8 cellular contexts compared by ENCODE assay signal in the genomic region with DNA sequence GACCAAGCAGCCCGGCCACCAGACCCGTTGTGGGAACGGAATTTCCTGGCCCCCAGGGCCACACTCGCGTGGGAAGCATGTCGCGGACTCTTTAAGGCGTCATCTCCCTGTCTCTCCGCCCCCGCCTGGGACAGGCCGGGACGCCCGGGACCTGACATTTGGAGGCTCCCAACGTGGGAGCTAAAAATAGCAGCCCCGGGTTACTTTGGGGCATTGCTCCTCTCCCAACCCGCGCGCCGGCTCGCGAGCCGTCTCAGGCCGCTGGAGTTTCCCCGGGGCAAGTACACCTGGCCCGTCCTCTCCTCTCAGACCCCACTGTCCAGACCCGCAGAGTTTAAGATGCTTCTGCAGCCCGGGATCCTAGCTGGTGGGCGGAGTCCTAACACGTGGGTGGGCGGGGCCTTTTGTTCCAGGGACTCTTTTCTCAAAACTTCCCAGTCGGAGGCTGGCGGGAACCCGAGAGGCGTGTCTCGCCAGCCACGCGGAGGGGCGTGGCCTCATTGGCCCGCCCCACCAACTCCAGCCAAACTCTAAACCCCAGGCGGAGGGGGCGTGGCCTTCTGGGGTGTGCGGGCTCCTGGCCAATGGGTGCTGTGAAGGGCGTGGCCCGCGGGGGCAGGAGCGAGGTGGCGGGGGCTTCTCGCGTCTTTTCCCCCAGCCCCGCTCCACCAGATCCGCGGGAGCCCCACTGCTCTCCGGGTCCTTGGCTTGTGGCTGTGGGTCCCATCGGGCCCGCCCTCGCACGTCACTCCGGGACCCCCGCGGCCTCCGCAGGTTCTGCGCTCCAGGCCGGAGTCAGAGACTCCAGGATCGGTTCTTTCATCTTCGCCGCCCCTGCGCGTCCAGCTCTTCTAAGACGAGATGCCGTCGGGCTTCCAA. TPM values are rescaled to one million over a fixed set of nuclear protein-coding genes. Genes with fewer than 3 reads are reported as not detected.
DNase-seq lines count a peak whose midpoint lies in the region; ATAC-seq and TF ChIP-seq lines count a peak whose summit lies in the region.

A gene (plus strand): TSS at position 645 of the 879 bp plus-strand sequence. CDS start 217 bp downstream, at position 862.

- peak within 1 kb of the TSS in 2 of 3 donors; percentile 53 to 83 for H3K27ac Mint-ChIP-seq in IgD-negative memory B cell
- no peak within 1 kb of the TSS for H3K27ac Mint-ChIP-seq in natural killer cell treated with Interleukin-12 subunit alpha and Interleukin-12 subunit beta and Interleukin-15 and Interleukin-18, amount 100 ng/mL, for 72 hours
- peak within 1 kb of the TSS; percentile 89 for H3K27ac Mint-ChIP-seq in stimulated activated naive B cell treated with anti-CD40 and anti-IgM and Interleukin-4, amounts not matched to agents 10 μg/mL and 1 μg/mL and 100 μg/mL, for 72 hours

- H3K36me3 Mint-ChIP-seq in IgD-negative memory B cell, result no peaks in the 10 kb centered on the region
- H3K36me3 Mint-ChIP-seq in natural killer cell treated with Interleukin-12 subunit alpha and Interleukin-12 subunit beta and Interleukin-15 and Interleukin-18, amount 100 ng/mL, for 72 hours, result no peaks in the 10 kb centered on the region
- no peaks in the 10 kb centered on the region for H3K36me3 Mint-ChIP-seq in stimulated activated naive B cell treated with anti-CD40 and anti-IgM and Interleukin-4, amounts not matched to agents 10 μg/mL and 1 μg/mL and 100 μg/mL, for 72 hours

- H3K27ac ChIP-seq in RWPE2 (ENCODE audit: poor library complexity, severe bottlenecking), result peak within 1 kb of the TSS; percentile 41

- H3K9me3 ChIP-seq in RWPE2 (ENCODE audit: severe bottlenecking), result no peaks in the 10 kb centered on the region

- H3K4me3 Mint-ChIP-seq in IgD-negative memory B cell, result peak within 1 kb of the TSS; percentile 69 to 95 (median 88)
- H3K4me3 Mint-ChIP-seq in natural killer cell treated with Interleukin-12 subunit alpha and Interleukin-12 subunit beta and Interleukin-15 and Interleukin-18, amount 100 ng/mL, for 72 hours, result peak within 1 kb of the TSS; percentile 78
- H3K4me3 Mint-ChIP-seq in stimulated activated naive B cell treated with anti-CD40 and anti-IgM and Interleukin-4, amounts not matched to agents 10 μg/mL and 1 μg/mL and 100 μg/mL, for 72 hours, result peak within 1 kb of the TSS; percentile 83 to 88

- H3K9me3 Mint-ChIP-seq in IgD-negative memory B cell, result peaks cover 0 to 1% (median 0%) of the 10 kb centered on the region in 3 donors
- H3K9me3 Mint-ChIP-seq in natural killer cell treated with Interleukin-12 subunit alpha and Interleukin-12 subunit beta and Interleukin-15 and Interleukin-18, amount 100 ng/mL, for 72 hours, result no peaks in the 10 kb centered on the region
- no peaks in the 10 kb centered on the region for H3K9me3 Mint-ChIP-seq in stimulated activated naive B cell treated with anti-CD40 and anti-IgM and Interleukin-4, amounts not matched to agents 10 μg/mL and 1 μg/mL and 100 μg/mL, for 72 hours

- no peaks in the 10 kb centered on the region for H3K27me3 ChIP-seq in RWPE2 (ENCODE audit: insufficient read depth, poor library complexity, severe bottlenecking)

- H3K4me1 Mint-ChIP-seq in IgD-negative memory B cell, result peaks cover 9 to 11% (median 9%) of the 10 kb centered on the region in 3 donors
- peaks cover 21 to 26% of the 10 kb centered on the region in 2 donors for H3K4me1 Mint-ChIP-seq in natural killer cell treated with Interleukin-12 subunit alpha and Interleukin-12 subunit beta and Interleukin-15 and Interleukin-18, amount 100 ng/mL, for 72 hours (ENCODE audit: low read depth in 2 of 2)
- peaks cover 25 to 30% of the 10 kb centered on the region in 2 donors for H3K4me1 Mint-ChIP-seq in stimulated activated naive B cell treated with anti-CD40 and anti-IgM and Interleukin-4, amounts not matched to agents 10 μg/mL and 1 μg/mL and 100 μg/mL, for 72 hours

- no peak for TF ChIP-seq CTCF in RWPE2 (IDR thresholded peaks at IDR 0.05; ENCODE audit: poor library complexity, severe bottlenecking)
- no peak for TF ChIP-seq CTCF in fibroblast of pulmonary artery (IDR thresholded peaks at IDR 0.05; ENCODE audit: low read length, missing control alignments)

- peaks cover 7% of the 10 kb centered on the region for H3K4me1 ChIP-seq in RWPE2 (ENCODE audit: insufficient read depth, poor library complexity, severe bottlenecking)

- H3K27me3 Mint-ChIP-seq in IgD-negative memory B cell, result peaks cover 26% of the 10 kb centered on the region
- peaks cover 7 to 12% of the 10 kb centered on the region in 2 donors for H3K27me3 Mint-ChIP-seq in natural killer cell treated with Interleukin-12 subunit alpha and Interleukin-12 subunit beta and Interleukin-15 and Interleukin-18, amount 100 ng/mL, for 72 hours
- H3K27me3 Mint-ChIP-seq in stimulated activated naive B cell treated with anti-CD40 and anti-IgM and Interleukin-4, amounts not matched to agents 10 μg/mL and 1 μg/mL and 100 μg/mL, for 72 hours, result peaks cover 34 to 41% of the 10 kb centered on the region in 2 donors

- H3K4me3 ChIP-seq in RWPE2 (ENCODE audit: severe bottlenecking) (peak within 1 kb of the TSS; percentile 43), fibroblast of pulmonary artery (replicated peaks; ENCODE audit: low read depth, low read length) (peak within 1 kb of the TSS; percentile 51)

- ATAC-seq in GM19023 (IDR thresholded peaks at IDR 0.05; ENCODE audit: unreplicated experiment) (peak; percentile 54), RWPE2 (ENCODE audit: low read depth) (peak; percentile 58)
- peak; percentile 90 to 93 for ATAC-seq in natural killer cell treated with Interleukin-12 subunit alpha and Interleukin-12 subunit beta and Interleukin-15 and Interleukin-18, amount 100 ng/mL, for 72 hours
- peak; percentile 77 to 86 for ATAC-seq in stimulated activated naive B cell treated with anti-CD40 and anti-IgM and Interleukin-4, amounts not matched to agents 10 μg/mL and 1 μg/mL and 100 μg/mL, for 72 hours (replicated peaks)

- peak; percentile 99 for DNase-seq in AG08396 (ENCODE audit: low spot score)
- DNase-seq in RWPE2 (ENCODE audit: low spot score), result peak; percentile 95
- peak; percentile 43 for DNase-seq in activated gamma-delta T cell (lab: John Stamatoyannopoulos, UW)
- peak; percentile 95 for DNase-seq in fibroblast of pulmonary artery (ENCODE audit: low read depth)
- peak; percentile 90 for DNase-seq in natural killer cell treated with Interleukin-12 subunit alpha and Interleukin-12 subunit beta and Interleukin-15 and Interleukin-18, amount 100 ng/mL, for 72 hours (ENCODE audit: low spot score)
- peak; percentile 79 for DNase-seq in stimulated activated naive B cell treated with anti-CD40 and anti-IgM and Interleukin-4, amounts not matched to agents 10 μg/mL and 1 μg/mL and 100 μg/mL, for 72 hours

- no peaks in the 10 kb centered on the region for H3K36me3 ChIP-seq in RWPE2 (ENCODE audit: low read depth)

RNA-seq across cellular contexts. Expression of the gene that starts here (rescaled TPM):
- polyA plus RNA-seq in IgD-negative memory B cell, result not detected
- total RNA-seq in natural killer cell treated with Interleukin-12 subunit alpha and Interleukin-12 subunit beta and Interleukin-15 and Interleukin-18, amount 100 ng/mL, for 72 hours, result under 1 TPM in 1 of 2 donors, not detected in 1; 0.50 TPM

Comparison
In these comparisons a context has a peak if more than half of its experiments do, and no peak if none do; other contexts are left out.
1. Peak in every context shown above with its lines: DNase-seq, ATAC-seq, H3K4me3 ChIP-seq and H3K27ac ChIP-seq.
2. Peak in DNase-seq and ATAC-seq in natural killer cell treated with Interleukin-12 subunit alpha and Interleukin-12 subunit beta and Interleukin-15 and Interleukin-18, amount 100 ng/mL, for 72 hours; RNA of the gene not detected or under 1 TPM.
3. DNase-seq: peak in every context shown above with its lines; median percentile 99 in AG08396; 95 in RWPE2; 95 in fibroblast of pulmonary artery; 90 in natural killer cell treated with Interleukin-12 subunit alpha and Interleukin-12 subunit beta and Interleukin-15 and Interleukin-18, amount 100 ng/mL, for 72 hours; 79 in stimulated activated naive B cell treated with anti-CD40 and anti-IgM and Interleukin-4, amounts not matched to agents 10 μg/mL and 1 μg/mL and 100 μg/mL, for 72 hours; 43 in activated gamma-delta T cell.
4. H3K27ac Mint-ChIP-seq: peak in IgD-negative memory B cell (2 of 3) and stimulated activated naive B cell treated with anti-CD40 and anti-IgM and Interleukin-4, amounts not matched to agents 10 μg/mL and 1 μg/mL and 100 μg/mL, for 72 hours (single experiment); none in natural killer cell treated with Interleukin-12 subunit alpha and Interleukin-12 subunit beta and Interleukin-15 and Interleukin-18, amount 100 ng/mL, for 72 hours (0 of 2).